Comparison of ENCODE assay signal across 15 cellular contexts in the genomic region with DNA sequence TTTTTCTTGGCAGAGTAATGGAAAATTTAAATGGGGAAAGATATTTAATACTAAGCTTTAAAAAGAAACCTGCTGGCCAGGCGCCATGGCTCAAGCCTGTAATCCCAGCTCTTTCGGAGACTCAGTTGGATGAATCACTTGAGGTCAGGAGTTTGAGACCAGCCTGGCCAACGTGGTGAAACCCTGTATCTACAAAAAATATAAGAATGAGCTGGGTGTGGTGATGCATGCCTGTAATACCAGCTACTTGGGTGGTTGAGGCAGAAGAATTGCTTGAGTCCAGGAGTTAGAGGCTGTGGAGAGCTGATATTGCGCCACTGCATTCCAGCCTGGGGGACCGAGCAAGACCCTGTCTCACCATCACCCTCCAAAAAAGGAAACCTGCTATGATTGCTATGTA. TPM values are rescaled to one million over a fixed set of nuclear protein-coding genes. Genes with fewer than 3 reads are reported as not detected.
DNase-seq lines count a peak whose midpoint lies in the region; TF ChIP-seq lines count a peak whose summit lies in the region.
"Had no signal": no experiment of that assay in that cellular context is flagged by ENCODE, and none has a peak within 500 bp of the region (broad histone marks: within the 10 kb centered on the region; RNA-seq: fewer than 3 reads in every experiment).

No MANE protein-coding gene starts in this region.

- H3K23ac ChIP-seq in trophoblast cell (ENCODE audit: low read length) = no peak overlapping the region

- H3K18ac ChIP-seq in trophoblast cell (ENCODE audit: low read length) = no peak overlapping the region

- no peak overlapping the region for H3K4me2 ChIP-seq in trophoblast cell (ENCODE audit: low read length)

- H2BK5ac ChIP-seq in trophoblast cell (ENCODE audit: low read depth, low read length, poor library complexity) = no peak overlapping the region

- in situ Hi-C loops in KBM-7 (cut with MboI; ENCODE audit: low pct_unique_long_range_greater_than_20kb, low sequenced_read_pairs) = no loop called here

- H3K27ac ChIP-seq in trophoblast cell (ENCODE audit: low read depth, low read length) = no peak overlapping the region
- H3K27ac ChIP-seq: esophagus muscularis mucosa had no signal

- no peaks in the 10 kb centered on the region for H3K9me3 ChIP-seq in trophoblast cell (ENCODE audit: insufficient read depth, low read depth, low read length)
- H3K9me3 ChIP-seq: esophagus muscularis mucosa had no signal

- H3K4me1 ChIP-seq in trophoblast cell (ENCODE audit: control insufficient read depth in 1 of 2, insufficient read depth in 2 of 2, low read length in 2 of 2) = no peaks in the 10 kb centered on the region
- H3K4me1 ChIP-seq: esophagus muscularis mucosa had no signal

- H4K8ac ChIP-seq in trophoblast cell (ENCODE audit: low read depth, low read length) = no peak overlapping the region

- H4K91ac ChIP-seq in trophoblast cell (ENCODE audit: low read depth, low read length) = no peak overlapping the region

- no peak overlapping the region for H3K4me3 Mint-ChIP-seq in progenitor cell of endocrine pancreas (ENCODE audit: low read depth)
- H3K4me3 Mint-ChIP-seq: CD8-positive, alpha-beta memory T cell; immature natural killer cell; stimulated activated naive B cell treated with anti-CD40 and anti-IgM and Interleukin-4, amounts not matched to agents 10 μg/mL and 1 μg/mL and 100 μg/mL, for 72 hours had no signal

- no CpG with 5 or more reads among the region's 5 CpGs for WGBS in trophoblast cell (ENCODE audit: extremely low coverage, insufficient coverage, insufficient read length)

- no peaks in the 10 kb centered on the region for H3K79me1 ChIP-seq in trophoblast cell (ENCODE audit: low read length)

- no peaks in the 10 kb centered on the region for H3K27me3 Mint-ChIP-seq in progenitor cell of endocrine pancreas
- H3K27me3 Mint-ChIP-seq: stimulated activated naive B cell treated with anti-CD40 and anti-IgM and Interleukin-4, amounts not matched to agents 10 μg/mL and 1 μg/mL and 100 μg/mL, for 72 hours had no signal

- no peak for TF ChIP-seq CTCF in epithelial cell of esophagus (IDR thresholded peaks at IDR 0.05; ENCODE audit: insufficient read depth, low read depth, low read length, missing control alignments)
- TF ChIP-seq CTCF in progenitor cell of endocrine pancreas (IDR thresholded peaks at IDR 0.05; ENCODE audit: unreplicated experiment) = no peak

- no peaks in the 10 kb centered on the region for H3K9me3 Mint-ChIP-seq in progenitor cell of endocrine pancreas (ENCODE audit: low read depth)
- H3K9me3 Mint-ChIP-seq: CD8-positive, alpha-beta memory T cell; immature natural killer cell; stimulated activated naive B cell treated with anti-CD40 and anti-IgM and Interleukin-4, amounts not matched to agents 10 μg/mL and 1 μg/mL and 100 μg/mL, for 72 hours had no signal

- H3K36me3 ChIP-seq in trophoblast cell (ENCODE audit: control insufficient read depth in 1 of 2, insufficient read depth in 2 of 2, low read length in 2 of 2) = peaks cover 14 to 39% of the 10 kb centered on the region in 2 experiments

- no peaks in the 10 kb centered on the region for H3K4me1 Mint-ChIP-seq in progenitor cell of endocrine pancreas (ENCODE audit: low read depth)

- H2AK5ac ChIP-seq in trophoblast cell (ENCODE audit: low read length) = no peak overlapping the region

- H3K27ac Mint-ChIP-seq in progenitor cell of endocrine pancreas = no peak overlapping the region
- H3K27ac Mint-ChIP-seq: stimulated activated naive B cell treated with anti-CD40 and anti-IgM and Interleukin-4, amounts not matched to agents 10 μg/mL and 1 μg/mL and 100 μg/mL, for 72 hours had no signal

- H3K14ac ChIP-seq in trophoblast cell (ENCODE audit: low read length) = no peak overlapping the region

- H3K36me3 Mint-ChIP-seq in progenitor cell of endocrine pancreas (ENCODE audit: insufficient read depth) = peaks cover 16% of the 10 kb centered on the region

- no peak overlapping the region for H2AFZ ChIP-seq in trophoblast cell (ENCODE audit: insufficient read depth, low read length, poor library complexity)

- no peak overlapping the region for H2BK12ac ChIP-seq in trophoblast cell (ENCODE audit: low read length)

- H3K9ac ChIP-seq in trophoblast cell (ENCODE audit: low read length) = no peak overlapping the region

- peak; percentile 26 for DNase-seq in Daoy (ENCODE audit: low read depth)
- DNase-seq in NCI-H226 = peak; percentile 95
- DNase-seq in epithelial cell of esophagus (ENCODE audit: low read depth) = peak; percentile 19
- DNase-seq in trophoblast cell = peak; percentile 75 to 80
- DNase-seq in activated CD8-positive, alpha-beta memory T cell treated with anti-CD3 and anti-CD28 coated beads for 24 hours = no peak
- no peak for DNase-seq in progenitor cell of endocrine pancreas (ENCODE audit: low spot score, unreplicated experiment)
- no peak for DNase-seq in activated naive CD4-positive, alpha-beta T cell treated with Interleukin-2 at 50 U/mL for 16 hours
- no peak for DNase-seq in KBM-7
- DNase-seq: caudate nucleus; CD8-positive, alpha-beta memory T cell; immature natural killer cell; Kasumi-1; stimulated activated CD4-positive, alpha-beta T cell treated with anti-CD3 and anti-CD28 coated beads, Interleukin-2, amount 100 ng/mL, for 48 hours; stimulated activated naive B cell treated with anti-CD40 and anti-IgM and Interleukin-4, amounts not matched to agents 10 μg/mL and 1 μg/mL and 100 μg/mL, for 72 hours had no signal

- H2BK120ac ChIP-seq in trophoblast cell (ENCODE audit: insufficient read depth, low read length, poor library complexity) = no peak overlapping the region

- no peak overlapping the region for H3K4ac ChIP-seq in trophoblast cell (ENCODE audit: low read depth, low read length)

- no peak overlapping the region for H4K12ac ChIP-seq in trophoblast cell (ENCODE audit: low read depth, low read length)

- no peaks in the 10 kb centered on the region for H3K79me2 ChIP-seq in trophoblast cell (ENCODE audit: control insufficient read depth, insufficient read depth, low read length, poor library complexity)

- H3K4me3 ChIP-seq in epithelial cell of esophagus (ENCODE audit: low read length) (no peak overlapping the region), trophoblast cell (ENCODE audit: low read depth, low read length) (no peak overlapping the region)
- H3K4me3 ChIP-seq: esophagus muscularis mucosa had no signal

- no peaks in the 10 kb centered on the region for H3K27me3 ChIP-seq in trophoblast cell (ENCODE audit: insufficient read depth, low read length)
- H3K27me3 ChIP-seq: esophagus muscularis mucosa had no signal

RNA-seq across cellular contexts. Expression of a gene that starts 32.8 kb away (rescaled TPM):
- total RNA-seq in Daoy (2014; rRNA removed; shearing (Covaris generic)) = 17.4 and 26.6 TPM in 2 replicates
- 35.4 and 39.4 TPM in 2 replicates for polyA plus RNA-seq in trophoblast cell (2013)
- 24.5 and 25.2 TPM in 2 replicates for total RNA-seq in progenitor cell of endocrine pancreas

RNA-seq across cellular contexts. Expression of a gene that starts 39.0 kb away (rescaled TPM):
- total RNA-seq in Daoy (2014; rRNA removed; shearing (Covaris generic)) = 53.1 TPM in 2 replicates
- 29.1 and 30.5 TPM in 2 replicates for polyA plus RNA-seq in trophoblast cell (2013)
- total RNA-seq in progenitor cell of endocrine pancreas = 34.7 and 37.9 TPM in 2 replicates

Comparison
In these comparisons a context has a peak if more than half of its experiments do, and no peak if none do; other contexts are left out.
1. DNase-seq: peak in Daoy (single experiment), NCI-H226 (single experiment), epithelial cell of esophagus (single experiment) and trophoblast cell (2 of 2); none in activated CD8-positive, alpha-beta memory T cell treated with anti-CD3 and anti-CD28 coated beads for 24 hours (single experiment), progenitor cell of endocrine pancreas (single experiment), activated naive CD4-positive, alpha-beta T cell treated with Interleukin-2 at 50 U/mL for 16 hours (single experiment) and KBM-7 (single experiment).